31 cellular contexts compared by ENCODE assay signal in genomic region chr14:22776215-22776614, GRCh38. TPM values are rescaled to one million over a fixed set of nuclear protein-coding genes. Genes with fewer than 3 reads are reported as not detected.
"Had no signal": no experiment of that assay in that cellular context is flagged by ENCODE, and none has a peak within 500 bp of the region (broad histone marks: within the 10 kb centered on the region; RNA-seq: fewer than 3 reads in every experiment).

No MANE protein-coding gene starts in this region.

- H3K27ac ChIP-seq: adrenal gland, body of pancreas, cardiac muscle cell, colonic mucosa, epithelial cell of prostate, WERI-Rb-1 had no signal

- H3K4me1 Mint-ChIP-seq: activated naive CD4-positive, alpha-beta T cell treated with anti-CD3 and anti-CD28 coated beads, Interleukin-2, amount 50 U/mL, for 24 hours; activated naive CD8-positive, alpha-beta T cell treated with anti-CD3 and anti-CD28 coated beads for 36 hours; activated naive CD8-positive, alpha-beta T cell treated with anti-CD3 and anti-CD28 coated beads, Interleukin-2, amount 50 U/mL, for 24 hours; activated T-helper 17 cell treated with anti-CD3 and anti-CD28 coated beads, Interleukin-2, amount 50 U/mL, for 72 hours had no signal

- H3K27ac Mint-ChIP-seq: activated B cell treated with CpG ODN at 0.5 μM for 24 hours; activated CD8-positive, alpha-beta T cell treated with anti-CD3 and anti-CD28 coated beads for 36 hours; activated naive CD4-positive, alpha-beta T cell treated with anti-CD3 and anti-CD28 coated beads, Interleukin-2, amount 50 U/mL, for 24 hours; activated naive CD8-positive, alpha-beta T cell treated with anti-CD3 and anti-CD28 coated beads for 36 hours; activated naive CD8-positive, alpha-beta T cell treated with anti-CD3 and anti-CD28 coated beads, Interleukin-2, amount 50 U/mL, for 24 hours; activated T-helper 17 cell treated with anti-CD3 and anti-CD28 coated beads, Interleukin-2, amount 50 U/mL, for 72 hours had no signal

- H3K4me3 Mint-ChIP-seq: activated B cell treated with CpG ODN at 0.5 μM for 24 hours; activated CD8-positive, alpha-beta T cell treated with anti-CD3 and anti-CD28 coated beads for 36 hours; activated naive CD4-positive, alpha-beta T cell treated with anti-CD3 and anti-CD28 coated beads, Interleukin-2, amount 50 U/mL, for 24 hours; activated naive CD8-positive, alpha-beta T cell treated with anti-CD3 and anti-CD28 coated beads for 36 hours; activated naive CD8-positive, alpha-beta T cell treated with anti-CD3 and anti-CD28 coated beads, Interleukin-2, amount 50 U/mL, for 24 hours; activated T-cell treated with anti-CD3 and anti-CD28 coated beads, Interleukin-2, amount 50 U/mL, for 4 hours; activated T-helper 17 cell treated with anti-CD3 and anti-CD28 coated beads, Interleukin-2, amount 50 U/mL, for 72 hours had no signal

- H3K27me3 ChIP-seq: adrenal gland, body of pancreas, cardiac muscle cell, colonic mucosa had no signal

- DNase-seq: activated B cell treated with CpG ODN at 0.5 μM for 24 hours; activated CD4-positive, alpha-beta T cell treated with anti-CD3 and anti-CD28 coated beads for 48 hours; activated CD4-positive, alpha-beta T cell treated with anti-CD3 and anti-CD28 coated beads, Interleukin-2, amount 50 U/mL, for 1 hour; activated CD4-positive, alpha-beta T cell treated with anti-CD3 and anti-CD28 coated beads, Interleukin-2, amount 50 U/mL, for 48 hours; activated CD8-positive, alpha-beta memory T cell treated with anti-CD3 and anti-CD28 coated beads for 24 hours; activated CD8-positive, alpha-beta T cell treated with anti-CD3 and anti-CD28 coated beads for 36 hours; activated effector memory CD4-positive, alpha-beta T cell treated with Interleukin-2 at 50 U/mL for 16 hours; activated gamma-delta T cell treated with Interleukin-2 at 50 U/mL for 16 hours; activated naive CD4-positive, alpha-beta T cell treated with Interleukin-2 at 50 U/mL for 16 hours; activated naive CD8-positive, alpha-beta T cell treated with anti-CD3 and anti-CD28 coated beads for 36 hours; activated naive CD8-positive, alpha-beta T cell treated with anti-CD3 and anti-CD28 coated beads, Interleukin-2, amount 50 U/mL, for 24 hours; activated T-cell treated with anti-CD3 and anti-CD28 coated beads, Interleukin-2, amount 50 U/mL, for 4 hours; amygdala; aorta; body of pancreas; central memory CD4-positive, alpha-beta T cell; cerebellar nuclear complex; colonic mucosa; effector CD8-positive, alpha-beta T cell; foreskin fibroblast; head of caudate nucleus; T-helper 1 cell; T1000; WERI-Rb-1 had no signal

- H3K9me3 ChIP-seq: adrenal gland, body of pancreas, colonic mucosa had no signal

- H3K4me1 ChIP-seq: colonic mucosa had no signal

- H3K27me3 Mint-ChIP-seq: activated B cell treated with CpG ODN at 0.5 μM for 24 hours; activated CD8-positive, alpha-beta T cell treated with anti-CD3 and anti-CD28 coated beads for 36 hours; activated naive CD4-positive, alpha-beta T cell treated with anti-CD3 and anti-CD28 coated beads, Interleukin-2, amount 50 U/mL, for 24 hours; activated naive CD8-positive, alpha-beta T cell treated with anti-CD3 and anti-CD28 coated beads for 36 hours; activated naive CD8-positive, alpha-beta T cell treated with anti-CD3 and anti-CD28 coated beads, Interleukin-2, amount 50 U/mL, for 24 hours; activated T-helper 17 cell treated with anti-CD3 and anti-CD28 coated beads, Interleukin-2, amount 50 U/mL, for 72 hours had no signal

- H3K9me3 Mint-ChIP-seq: activated B cell treated with CpG ODN at 0.5 μM for 24 hours; activated CD8-positive, alpha-beta T cell treated with anti-CD3 and anti-CD28 coated beads for 36 hours; activated naive CD4-positive, alpha-beta T cell treated with anti-CD3 and anti-CD28 coated beads, Interleukin-2, amount 50 U/mL, for 24 hours; activated naive CD8-positive, alpha-beta T cell treated with anti-CD3 and anti-CD28 coated beads for 36 hours; activated naive CD8-positive, alpha-beta T cell treated with anti-CD3 and anti-CD28 coated beads, Interleukin-2, amount 50 U/mL, for 24 hours; activated T-cell treated with anti-CD3 and anti-CD28 coated beads, Interleukin-2, amount 50 U/mL, for 4 hours; activated T-helper 17 cell treated with anti-CD3 and anti-CD28 coated beads, Interleukin-2, amount 50 U/mL, for 72 hours had no signal

- ATAC-seq: activated CD4-positive, CD25-positive, alpha-beta regulatory T cell treated with anti-CD3 and anti-CD28 coated beads, Interleukin-2, amount 50 U/mL, for 24 hours; activated CD8-positive, alpha-beta T cell treated with anti-CD3 and anti-CD28 coated beads for 36 hours; activated naive CD8-positive, alpha-beta T cell treated with anti-CD3 and anti-CD28 coated beads, Interleukin-2, amount 50 U/mL, for 24 hours; activated T-cell treated with anti-CD3 and anti-CD28 coated beads, Interleukin-2, amount 50 U/mL, for 4 hours; activated T-helper 17 cell treated with anti-CD3 and anti-CD28 coated beads, Interleukin-2, amount 50 U/mL, for 72 hours; body of pancreas had no signal

- H3K4me3 ChIP-seq: adrenal gland, body of pancreas, cardiac muscle cell, colonic mucosa had no signal

RNA-seq across cellular contexts. Expression of gene SLC7A7, which starts 39.0 kb away (rescaled TPM):
- total RNA-seq: T-helper 2 cell treated with Interferon-gamma antibody and Interleukin-4, amounts not matched to agents 100 ng/mL and 5 ng/mL, for 36 hours had no signal
